Comparison of ENCODE assay signal across 8 cellular contexts in genomic region chr12:71780207-71780822, GRCh38. TPM values are rescaled to one million over a fixed set of nuclear protein-coding genes. Genes with fewer than 3 reads are reported as not detected.
DNase-seq lines count a peak whose midpoint lies in the region; ATAC-seq and TF ChIP-seq lines count a peak whose summit lies in the region.

No MANE protein-coding gene starts in this region.

- POLR2A ChIA-PET in Caco-2 (lab: Charles Lee): no interaction called here

- H3K27me3 ChIP-seq in Caco-2 (replicated peaks; ENCODE audit: control insufficient read depth, insufficient read depth, low read length): no peaks in the 10 kb centered on the region
- no peaks in the 10 kb centered on the region for H3K27me3 ChIP-seq in Karpas-422 (ENCODE audit: low read length)
- no peaks in the 10 kb centered on the region for H3K27me3 ChIP-seq in left lung

- H3K4me1 ChIP-seq in Caco-2: no peaks in the 10 kb centered on the region
- H3K4me1 ChIP-seq in Karpas-422 (ENCODE audit: low read length): peaks cover 20% of the 10 kb centered on the region
- H3K4me1 ChIP-seq in left lung: peaks cover 0 to 13% of the 10 kb centered on the region in 2 donors

- no peak overlapping the region for H3K9ac ChIP-seq in Karpas-422 (ENCODE audit: low read length)

- no peaks in the 10 kb centered on the region for H3K9me3 Mint-ChIP-seq in Caco-2 (ENCODE audit: unreplicated experiment)
- H3K9me3 Mint-ChIP-seq in T-helper 2 cell treated with Interferon-gamma antibody and Interleukin-4, amounts not matched to agents 5 μg/mL and 100 μg/mL, for 36 hours: no peaks in the 10 kb centered on the region

- H3K4me3 Mint-ChIP-seq in Caco-2 (ENCODE audit: unreplicated experiment): peak overlapping the region; percentile 7
- H3K4me3 Mint-ChIP-seq in T-helper 2 cell treated with Interferon-gamma antibody and Interleukin-4, amounts not matched to agents 5 μg/mL and 100 μg/mL, for 36 hours: no peak overlapping the region

- H3K27ac ChIP-seq in Karpas-422 (ENCODE audit: low read length): no peak overlapping the region
- H3K27ac ChIP-seq in left lung: no peak overlapping the region

- H2AFZ ChIP-seq in Karpas-422 (ENCODE audit: low read length): no peak overlapping the region

- CTCF ChIA-PET in Caco-2 (lab: Charles Lee): interaction anchor here (1.0 to 1.1 kb wide), 2 partner anchors 18 to 158 kb away, joined by 3 to 4 read pairs; partner anchors contain the start of gene TPH2

- H4K20me1 ChIP-seq in Karpas-422 (ENCODE audit: insufficient read depth, low read depth, low read length): no peaks in the 10 kb centered on the region

- no peak overlapping the region for H3K4me3 ChIP-seq in Caco-2 (ENCODE audit: low read depth, low read length)
- H3K4me3 ChIP-seq in Karpas-422 (ENCODE audit: low read length): no peak overlapping the region
- no peak overlapping the region for H3K4me3 ChIP-seq in cardiac fibroblast (replicated peaks in 1 of 2; ENCODE audit: low read depth in 2 of 2, low read length in 2 of 2)
- H3K4me3 ChIP-seq in left lung: no peak overlapping the region

- no peaks in the 10 kb centered on the region for H3K27me3 Mint-ChIP-seq in Caco-2 (ENCODE audit: insufficient read depth, unreplicated experiment)
- no peaks in the 10 kb centered on the region for H3K27me3 Mint-ChIP-seq in T-helper 2 cell treated with Interferon-gamma antibody and Interleukin-4, amounts not matched to agents 5 μg/mL and 100 μg/mL, for 36 hours (ENCODE audit: low read depth)

- ATAC-seq in GM19324 (IDR thresholded peaks at IDR 0.05; ENCODE audit: low FRiP score, unreplicated experiment) (peak; percentile 47), left lung (peak; percentile 72), omental fat pad (ENCODE audit: low FRiP score) (no peak)

- H3K4me1 Mint-ChIP-seq in Caco-2 (ENCODE audit: low read depth, unreplicated experiment): peaks cover 13% of the 10 kb centered on the region
- peaks cover 4% of the 10 kb centered on the region for H3K4me1 Mint-ChIP-seq in T-helper 2 cell treated with Interferon-gamma antibody and Interleukin-4, amounts not matched to agents 5 μg/mL and 100 μg/mL, for 36 hours (ENCODE audit: low read depth)

- H3K27ac Mint-ChIP-seq in Caco-2 (ENCODE audit: unreplicated experiment): no peak overlapping the region
- peak overlapping the region; percentile 52 for H3K27ac Mint-ChIP-seq in T-helper 2 cell treated with Interferon-gamma antibody and Interleukin-4, amounts not matched to agents 5 μg/mL and 100 μg/mL, for 36 hours

- H3K9me2 ChIP-seq in Karpas-422 (replicated peaks; ENCODE audit: insufficient read depth, low read length): no peaks in the 10 kb centered on the region

- H3K9me3 ChIP-seq in Caco-2: no peaks in the 10 kb centered on the region
- no peaks in the 10 kb centered on the region for H3K9me3 ChIP-seq in Karpas-422 (ENCODE audit: low read length)
- H3K9me3 ChIP-seq in left lung: no peaks in the 10 kb centered on the region

- peaks cover 38% of the 10 kb centered on the region for H3K79me2 ChIP-seq in Karpas-422 (ENCODE audit: low read length)

- no peak overlapping the region for H3K4me2 ChIP-seq in Karpas-422 (ENCODE audit: low read depth, low read length, poor library complexity, severe bottlenecking)

- H3K36me3 ChIP-seq in Caco-2 (ENCODE audit: control insufficient read depth, insufficient read depth, low read length) (no peaks in the 10 kb centered on the region), Karpas-422 (ENCODE audit: insufficient read depth, low read length) (peaks cover 24% of the 10 kb centered on the region; the same call in 1 of the 2 replicates), left lung (peaks cover 0 to 38% of the 10 kb centered on the region in 2 donors)

- H3K36me3 Mint-ChIP-seq in Caco-2 (ENCODE audit: insufficient read depth, unreplicated experiment): peaks cover 22% of the 10 kb centered on the region
- H3K36me3 Mint-ChIP-seq in T-helper 2 cell treated with Interferon-gamma antibody and Interleukin-4, amounts not matched to agents 5 μg/mL and 100 μg/mL, for 36 hours (ENCODE audit: low read depth): peaks cover 10% of the 10 kb centered on the region

- no TSS peak for BruUV-seq in Caco-2 (replicated peaks; lab: Mats Ljungman, UMichigan)

- TF ChIP-seq CTCF in Caco-2 (IDR thresholded peaks at IDR 0.05; ENCODE audit: insufficient read depth in 1 of 2, low read depth in 1 of 2, low read length in 1 of 2, severe bottlenecking in 1 of 2, unreplicated experiment in 1 of 2): peak; percentile 67 to 70
- peak; percentile 71 for TF ChIP-seq CTCF in cardiac fibroblast (IDR thresholded peaks at IDR 0.05; ENCODE audit: low read depth, low read length)
- TF ChIP-seq CTCF in left lung (IDR thresholded peaks at IDR 0.05): peak; percentile 45 to 68
- no peak for TF ChIP-seq CTCF in omental fat pad (IDR thresholded peaks at IDR 0.05)

- intact Hi-C loops in Caco-2 (cut with micrococcal nuclease; ENCODE audit: unreplicated experiment) (loop anchor here (1.0 kb wide), 4 partner anchors 59 to 158 kb away; partner anchors contain the start of genes TBC1D15 and TPH2), left lung (cut with DNase I) (loop anchor here in 1 of 2 donors (10.0 kb wide), 1 partner anchor 64 kb away; no protein-coding TSS in a partner anchor)

- DNase-seq in Caco-2 (peak in 1 of 2 experiments; percentile 52), Karpas-422 (peak; percentile 81), cardiac fibroblast (ENCODE audit: low read depth in 2 of 2) (peak; percentile 60 to 68), left lung (no peak), omental fat pad (ENCODE audit: low spot score) (no peak)
- DNase-seq in T-helper 2 cell treated with Interferon-gamma antibody and Interleukin-4, amounts not matched to agents 5 μg/mL and 100 μg/mL, for 36 hours (ENCODE audit: low spot score): no peak
- DNase-seq in stimulated activated naive CD4-positive, alpha-beta T cell (lab: John Stamatoyannopoulos, UW): peak in 4 of 6 experiments; percentile 10 to 57 (median 48)

RNA-seq across cellular contexts. Expression of gene RAB21, which starts 25.7 kb away (rescaled TPM):
- total RNA-seq in Caco-2 (2022) (69.6 and 72.0 TPM in 2 replicates), left lung (10 to 100 TPM; 71.9 to 77.7 TPM), omental fat pad (10 to 100 TPM; 12.9 to 49.5 (median 33.1) TPM)
- total RNA-seq in Karpas-422 (2014; rRNA removed; shearing (Covaris generic); ENCODE audit: low replicate concordance): 8.0 and 12.3 TPM in 2 replicates

RNA-seq across cellular contexts. Expression of gene TBC1D15, which starts 59.2 kb away (rescaled TPM):
- total RNA-seq in Caco-2 (2022) (27.1 and 31.3 TPM in 2 replicates), left lung (10 to 100 TPM; 34.9 to 39.6 TPM), omental fat pad (10 to 100 TPM; 48.0 to 59.9 (median 58.5) TPM)
- 16.8 and 29.8 TPM in 2 replicates for total RNA-seq in Karpas-422 (2014; rRNA removed; shearing (Covaris generic); ENCODE audit: low replicate concordance)

Comparison
In these comparisons a context has a peak if more than half of its experiments do, and no peak if none do; other contexts are left out.
1. DNase-seq: peak in Karpas-422 (single experiment), cardiac fibroblast (2 of 2) and stimulated activated naive CD4-positive, alpha-beta T cell (4 of 6); none in T-helper 2 cell treated with Interferon-gamma antibody and Interleukin-4, amounts not matched to agents 5 μg/mL and 100 μg/mL, for 36 hours (single experiment), left lung (0 of 2) and omental fat pad (single experiment).
2. CTCF ChIP-seq: peak in Caco-2 (2 of 2), cardiac fibroblast (single experiment) and left lung (2 of 2); none in omental fat pad (0 of 3).